ENCODE assay signal across 10 cellular contexts in genomic region chr14:105022276-105022670, GRCh38. TPM values are rescaled to one million over a fixed set of nuclear protein-coding genes. Genes with fewer than 3 reads are reported as not detected.
A peak's percentile ranks its signal among the peaks of the same experiment; 100 is the strongest.
DNase-seq lines count a peak whose midpoint lies in the region; ATAC-seq and TF ChIP-seq lines count a peak whose summit lies in the region.
"Had no signal": no experiment of that assay in that cellular context is flagged by ENCODE, and none has a peak within 500 bp of the region (broad histone marks: within the 10 kb centered on the region; RNA-seq: fewer than 3 reads in every experiment).

No MANE protein-coding gene starts in this region.

- in situ Hi-C loops in HAP-1 (cut with MboI; ENCODE audit: low sequenced_read_pairs): no loop called here

- H3K27me3 Mint-ChIP-seq in activated T-helper 17 cell treated with anti-CD3 and anti-CD28 coated beads, Interleukin-2, amount 50 U/mL, for 72 hours: no peaks in the 10 kb centered on the region

- H3K4me1 ChIP-seq in A673 (ENCODE audit: insufficient read depth, low read length, poor library complexity, severe bottlenecking): peaks cover 33% of the 10 kb centered on the region
- peaks cover 9% of the 10 kb centered on the region for H3K4me1 ChIP-seq in HAP-1

- H3K9me3 Mint-ChIP-seq in activated T-helper 17 cell treated with anti-CD3 and anti-CD28 coated beads, Interleukin-2, amount 50 U/mL, for 72 hours: no peaks in the 10 kb centered on the region

- peaks cover 43% of the 10 kb centered on the region for H3K4me1 Mint-ChIP-seq in activated T-helper 17 cell treated with anti-CD3 and anti-CD28 coated beads, Interleukin-2, amount 50 U/mL, for 72 hours

- intact Hi-C loops in A673 (cut with micrococcal nuclease; ENCODE audit: unreplicated experiment): no loop called here

- H3K36me3 Mint-ChIP-seq in activated T-helper 17 cell treated with anti-CD3 and anti-CD28 coated beads, Interleukin-2, amount 50 U/mL, for 72 hours (ENCODE audit: low read depth): peaks cover 44% of the 10 kb centered on the region

- peak overlapping the region; percentile 99 for H3K4me3 ChIP-seq in A673 (ENCODE audit: low read depth, low read length, poor library complexity, severe bottlenecking)
- H3K4me3 ChIP-seq in HAP-1: peak overlapping the region; percentile 60

- peak overlapping the region; percentile 98 for H3K4me3 Mint-ChIP-seq in activated T-helper 17 cell treated with anti-CD3 and anti-CD28 coated beads, Interleukin-2, amount 50 U/mL, for 72 hours

- H3K27ac Mint-ChIP-seq in activated T-helper 17 cell treated with anti-CD3 and anti-CD28 coated beads, Interleukin-2, amount 50 U/mL, for 72 hours: peak overlapping the region; percentile 90

- H3K36me3 ChIP-seq in A673 (ENCODE audit: insufficient read depth, low read length, poor library complexity, severe bottlenecking) (peaks cover 8% of the 10 kb centered on the region), HAP-1 (replicated peaks) (peaks cover 27% of the 10 kb centered on the region)

- H3K9me3 ChIP-seq in A673 (ENCODE audit: low read depth, low read length, poor library complexity, severe bottlenecking): no peaks in the 10 kb centered on the region
- H3K9me3 ChIP-seq in HAP-1: no peaks in the 10 kb centered on the region

- BruUV-seq in A673 (replicated peaks; lab: Mats Ljungman, UMichigan): no TSS peak

- POLR2A ChIA-PET in A673 (lab: Charles Lee; ENCODE audit: low non-redundant PET): no interaction called here

- DNase-seq in A673 (ENCODE audit: low spot score): no peak
- DNase-seq in HAP-1 (ENCODE audit: low spot score in 2 of 2): no peak
- DNase-seq in kidney tubule cell (ENCODE audit: low spot score): peak; percentile 62
- no peak for DNase-seq in EL
- no peak for DNase-seq in activated CD4-positive, alpha-beta T cell treated with anti-CD3 and anti-CD28 coated beads for 4 hours
- DNase-seq in DMS53 (lab: John Stamatoyannopoulos, UW): no peak
- DNase-seq: NCI-H446 treated with DMSO at 0.1 percent for 48 hours had no signal

- TF ChIP-seq CTCF in A673 (conservative IDR thresholded peaks at IDR 0.05; ENCODE audit: low read depth, low read length): no peak

- no peak overlapping the region for H3K27ac ChIP-seq in A673 (ENCODE audit: low read depth, low read length, poor library complexity, severe bottlenecking)

- CTCF ChIA-PET in A673 (lab: Charles Lee): no interaction called here

- H3K27me3 ChIP-seq in A673 (replicated peaks; ENCODE audit: insufficient read depth, low read depth, low read length, poor library complexity) (no peaks in the 10 kb centered on the region), HAP-1 (ENCODE audit: low read depth) (no peaks in the 10 kb centered on the region)

- no peak for ATAC-seq in activated T-helper 17 cell treated with anti-CD3 and anti-CD28 coated beads, Interleukin-2, amount 50 U/mL, for 72 hours (replicated peaks)
- ATAC-seq in GM21528 (IDR thresholded peaks at IDR 0.05; ENCODE audit: low FRiP score, unreplicated experiment): no peak

RNA-seq across cellular contexts. Expression of gene CDCA4, which starts 1.4 kb away (rescaled TPM):
- total RNA-seq in A673 (2021): 49.7 and 51.1 TPM in 2 replicates
- 10 to 100 TPM; 49.2 to 58.6 TPM for total RNA-seq in activated T-helper 17 cell treated with anti-CD3 and anti-CD28 coated beads, Interleukin-2, amount 50 U/mL, for 72 hours

RNA-seq across cellular contexts. Expression of gene CLBA1, which starts 36.7 kb away (rescaled TPM):
- total RNA-seq in A673 (2021): 14.3 and 14.6 TPM in 2 replicates
- total RNA-seq in activated T-helper 17 cell treated with anti-CD3 and anti-CD28 coated beads, Interleukin-2, amount 50 U/mL, for 72 hours: under 1 TPM; 0.54 to 0.85 TPM

RNA-seq across cellular contexts. Expression of gene GPR132, which starts 43.0 kb away (rescaled TPM):
- not detected in 2 replicates for total RNA-seq in A673 (2021)
- 10 to 100 TPM; 46.5 to 49.5 TPM for total RNA-seq in activated T-helper 17 cell treated with anti-CD3 and anti-CD28 coated beads, Interleukin-2, amount 50 U/mL, for 72 hours
- total RNA-seq: G401 had no signal

RNA-seq across cellular contexts. Expression of gene AHNAK2, which starts 44.1 kb away (rescaled TPM):
- total RNA-seq in A673 (2021): 0.56 and 0.59 TPM in 2 replicates
- under 1 TPM; 0.05 to 0.06 TPM for total RNA-seq in activated T-helper 17 cell treated with anti-CD3 and anti-CD28 coated beads, Interleukin-2, amount 50 U/mL, for 72 hours

Comparison
In these comparisons a context has a peak if more than half of its experiments do, and no peak if none do; other contexts are left out.
1. RNA of gene GPR132, which starts 43.0 kb away (total RNA-seq): 46.5 to 49.5 TPM in activated T-helper 17 cell treated with anti-CD3 and anti-CD28 coated beads, Interleukin-2, amount 50 U/mL, for 72 hours; not detected in A673; every median in the first group is over 10 times any median in the second.